In the genomic region with DNA sequence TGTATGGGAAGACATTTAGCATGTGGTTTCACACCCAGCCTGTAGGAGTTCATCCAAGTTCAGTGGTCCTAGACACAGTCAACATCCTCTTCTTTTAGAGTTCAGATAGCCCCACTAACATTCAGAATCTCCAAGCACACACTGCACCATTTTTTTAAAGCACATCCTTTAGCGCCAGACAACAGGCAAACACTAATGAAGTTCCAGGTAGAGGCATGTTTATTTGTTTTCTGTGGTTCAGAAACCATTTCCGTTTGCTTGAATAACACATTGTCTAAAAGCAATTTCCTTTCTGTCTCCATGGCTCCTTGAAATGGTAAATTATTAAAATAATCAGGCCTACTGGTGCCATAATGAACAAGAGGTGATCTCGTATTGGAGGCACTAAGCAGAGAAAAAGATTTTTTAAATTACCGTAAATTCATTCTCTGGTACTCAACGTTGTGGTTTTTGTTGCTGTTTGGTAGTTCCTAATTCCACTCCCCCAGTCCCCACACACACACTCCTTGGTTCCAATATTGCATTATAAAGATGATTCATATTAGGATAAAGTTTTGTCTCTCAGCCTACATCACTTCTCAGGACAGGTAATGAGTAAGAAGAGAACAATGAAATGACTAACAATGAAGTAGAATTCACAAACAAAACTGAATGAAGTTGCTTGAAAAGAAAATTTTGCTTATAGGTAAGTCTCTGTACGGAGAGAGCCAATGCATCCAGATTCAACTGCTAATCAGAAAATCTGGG, we compare ENCODE assay signal across 11 cellular contexts.
A peak's percentile ranks its signal among the peaks of the same experiment; 100 is the strongest.
DNase-seq lines count a peak whose midpoint lies in the region; ATAC-seq and TF ChIP-seq lines count a peak whose summit lies in the region.
"Had no signal": no experiment of that assay in that cellular context is flagged by ENCODE, and none has a peak within 500 bp of the region (broad histone marks: within the 10 kb centered on the region; RNA-seq: fewer than 3 reads in every experiment).

No MANE protein-coding gene starts in this region.

- H3K27me3 Mint-ChIP-seq in activated CD4-positive, alpha-beta T cell treated with anti-CD3 and anti-CD28 coated beads for 36 hours, result peaks cover 30% of the 10 kb centered on the region

- TF ChIP-seq CTCF in fibroblast of pulmonary artery (IDR thresholded peaks at IDR 0.05; ENCODE audit: low read length, missing control alignments), result no peak
- no peak for TF ChIP-seq CTCF in hepatocyte (IDR thresholded peaks at IDR 0.05; ENCODE audit: poor library complexity)

- peaks cover 23% of the 10 kb centered on the region for H3K4me1 Mint-ChIP-seq in activated CD4-positive, alpha-beta T cell treated with anti-CD3 and anti-CD28 coated beads for 36 hours

- WGBS in hepatocyte (ENCODE audit: low lambda C conversion rate, missing lambda C conversion rate), result 93% methylated on average over 6 of the region's 6 CpGs

- no peaks in the 10 kb centered on the region for H3K79me2 ChIP-seq in hepatocyte

- H3K27ac Mint-ChIP-seq in activated CD4-positive, alpha-beta T cell treated with anti-CD3 and anti-CD28 coated beads for 36 hours, result peak overlapping the region; percentile 35

- H3K36me3 Mint-ChIP-seq in activated CD4-positive, alpha-beta T cell treated with anti-CD3 and anti-CD28 coated beads for 36 hours (ENCODE audit: low read depth), result no peaks in the 10 kb centered on the region

- no peaks in the 10 kb centered on the region for H3K36me3 ChIP-seq in hepatocyte (replicated peaks; ENCODE audit: insufficient read depth, low read depth)
- H3K36me3 ChIP-seq: SJSA1 had no signal

- CTCF ChIA-PET in activated CD4-positive, alpha-beta T cell treated with anti-CD3 and anti-CD28 coated beads for 36 hours (lab: Charles Lee), result interaction anchor here (1.9 kb wide), 1 partner anchor 51 kb away, joined by 4 read pairs; no protein-coding TSS in a partner anchor

- no peak overlapping the region for H3K4me2 ChIP-seq in hepatocyte

- H3K4me3 ChIP-seq in fibroblast of pulmonary artery (replicated peaks; ENCODE audit: low read depth, low read length) (no peak overlapping the region), hepatocyte (no peak overlapping the region)
- H3K4me3 ChIP-seq: SJSA1 had no signal

- no peaks in the 10 kb centered on the region for H3K9me3 Mint-ChIP-seq in activated CD4-positive, alpha-beta T cell treated with anti-CD3 and anti-CD28 coated beads for 36 hours (ENCODE audit: low read depth)

- H2AFZ ChIP-seq in hepatocyte, result no peak overlapping the region

- H4K20me1 ChIP-seq in hepatocyte (ENCODE audit: insufficient read depth, poor library complexity, severe bottlenecking), result no peaks in the 10 kb centered on the region

- H3K4me3 Mint-ChIP-seq in activated CD4-positive, alpha-beta T cell treated with anti-CD3 and anti-CD28 coated beads for 36 hours, result no peak overlapping the region

- H3K27me3 ChIP-seq in hepatocyte, result no peaks in the 10 kb centered on the region
- H3K27me3 ChIP-seq: SJSA1 had no signal

- POLR2A ChIA-PET in activated CD4-positive, alpha-beta T cell treated with anti-CD3 and anti-CD28 coated beads for 36 hours (lab: Charles Lee), result no interaction called here

- no peaks in the 10 kb centered on the region for H3K9me3 ChIP-seq in hepatocyte (ENCODE audit: low read depth)
- H3K9me3 ChIP-seq: SJSA1 had no signal

- DNase-seq in activated CD4-positive, alpha-beta T cell treated with anti-CD3 and anti-CD28 coated beads for 36 hours, result peak; percentile 48
- no peak for DNase-seq in activated CD4-positive, alpha-beta T cell treated with anti-CD3 and anti-CD28 coated beads, Interleukin-2, amount 50 U/mL, for 4 hours
- DNase-seq in fibroblast of pulmonary artery (ENCODE audit: low read depth), result peak; percentile 67
- no peak for DNase-seq in hepatocyte (ENCODE audit: low spot score)
- no peak for DNase-seq in DMS 273 (lab: John Stamatoyannopoulos, UW; ENCODE audit: unreplicated experiment)
- no peak for DNase-seq in NOMO-1 (lab: John Stamatoyannopoulos, UW; ENCODE audit: unreplicated experiment in 2 of 2)
- DNase-seq: ACHN, left ventricle myocardium superior had no signal

- no peak overlapping the region for H3K27ac ChIP-seq in hepatocyte
- H3K27ac ChIP-seq: SJSA1 had no signal

- intact Hi-C loops in activated CD4-positive, alpha-beta T cell treated with anti-CD3 and anti-CD28 coated beads for 36 hours (cut with DNase I, micrococcal nuclease), result loop anchor here (1.0 to 5.0 kb wide), 13 partner anchors 51 to 633 kb away; a partner anchor contains a TSS

- ATAC-seq in activated CD4-positive, alpha-beta T cell treated with anti-CD3 and anti-CD28 coated beads for 36 hours, result peak; percentile 96
- ATAC-seq in GM21526 (IDR thresholded peaks at IDR 0.05; ENCODE audit: low FRiP score, unreplicated experiment) (peak; percentile 91), HG03442 (IDR thresholded peaks at IDR 0.05; ENCODE audit: unreplicated experiment) (peak; percentile 94)
- ATAC-seq: left ventricle myocardium superior had no signal

- no peaks in the 10 kb centered on the region for H3K4me1 ChIP-seq in hepatocyte (ENCODE audit: insufficient read depth)

- no peaks in the 10 kb centered on the region for H3K9me2 ChIP-seq in hepatocyte (replicated peaks; ENCODE audit: insufficient read depth)

Comparison
In these comparisons a context has a peak if more than half of its experiments do, and no peak if none do; other contexts are left out.
1. DNase-seq: peak in activated CD4-positive, alpha-beta T cell treated with anti-CD3 and anti-CD28 coated beads for 36 hours (single experiment) and fibroblast of pulmonary artery (single experiment); none in activated CD4-positive, alpha-beta T cell treated with anti-CD3 and anti-CD28 coated beads, Interleukin-2, amount 50 U/mL, for 4 hours (0 of 2), hepatocyte (single experiment), DMS 273 (single experiment) and NOMO-1 (0 of 2).
2. Peak in every context shown above with its lines, with median percentiles within 50 percentile points of each other: ATAC-seq.